Comparison of ENCODE assay signal across 27 cellular contexts in genomic region chr7:123210986-123211385, GRCh38. TPM values are rescaled to one million over a fixed set of nuclear protein-coding genes. Genes with fewer than 3 reads are reported as not detected.
DNase-seq lines count a peak whose midpoint lies in the region; ATAC-seq and TF ChIP-seq lines count a peak whose summit lies in the region.
"Had no signal": no experiment of that assay in that cellular context is flagged by ENCODE, and none has a peak within 500 bp of the region (broad histone marks: within the 10 kb centered on the region; RNA-seq: fewer than 3 reads in every experiment).

No MANE protein-coding gene starts in this region.

- intact Hi-C loops in sciatic nerve (cut with DNase I): no loop called here

- no peaks in the 10 kb centered on the region for H3K27me3 ChIP-seq in SJSA1 (replicated peaks)
- H3K27me3 ChIP-seq in hepatocyte: no peaks in the 10 kb centered on the region
- H3K27me3 ChIP-seq: BE2C had no signal

- no peaks in the 10 kb centered on the region for H3K9me2 ChIP-seq in hepatocyte (replicated peaks; ENCODE audit: insufficient read depth)

- H3K79me2 ChIP-seq in hepatocyte: no peaks in the 10 kb centered on the region

- no peak for ATAC-seq in HG03460 (IDR thresholded peaks at IDR 0.05; ENCODE audit: unreplicated experiment)
- no peak for ATAC-seq in GM18519 (IDR thresholded peaks at IDR 0.05; ENCODE audit: low FRiP score, unreplicated experiment)
- ATAC-seq in sciatic nerve: no peak
- ATAC-seq: HepG2 had no signal

- no peak for TF ChIP-seq CTCF in hepatocyte (IDR thresholded peaks at IDR 0.05; ENCODE audit: poor library complexity)

- H2AFZ ChIP-seq in hepatocyte: no peak overlapping the region

- H3K27ac ChIP-seq in SJSA1: peak overlapping the region; percentile 92
- H3K27ac ChIP-seq in hepatocyte: peak overlapping the region; percentile 45

- peak; percentile 58 for DNase-seq in H4 (ENCODE audit: low spot score)
- DNase-seq in SJSA1 (ENCODE audit: low read depth in 1 of 2, low spot score in 2 of 2): peak; percentile 91 to 99
- DNase-seq in hepatocyte (ENCODE audit: low spot score): no peak
- DNase-seq in DMS79 treated with DMSO at 0.1 percent for 48 hours (lab: John Stamatoyannopoulos, UW): no peak
- no peak for DNase-seq in sciatic nerve (ENCODE audit: low spot score)
- DNase-seq: ACHN; BE2C; CD8-positive, alpha-beta memory T cell; DMS 273 treated with DMSO at 0.1 percent for 48 hours; DND-41; HFFc6; Karpas-422; NCI-H1092; NCI-H1417 treated with DMSO at 0.1 percent for 48 hours; NCI-H1694 treated with DMSO at 0.1 percent for 48 hours; NCI-H2081; NCI-H2227 treated with DMSO at 0.1 percent for 48 hours; NCI-H774; Right ventricle myocardium superior; RPMI8226; T-helper 1 cell had no signal

- H3K4me3 ChIP-seq in SJSA1 (peak overlapping the region; percentile 32), hepatocyte (no peak overlapping the region)
- H3K4me3 ChIP-seq: HAP-1 had no signal

- H3K9me3 ChIP-seq in SJSA1 (replicated peaks): peaks cover 18% of the 10 kb centered on the region
- no peaks in the 10 kb centered on the region for H3K9me3 ChIP-seq in hepatocyte (ENCODE audit: low read depth)
- H3K9me3 ChIP-seq: BE2C, HAP-1 had no signal

- no peaks in the 10 kb centered on the region for H4K20me1 ChIP-seq in hepatocyte (ENCODE audit: insufficient read depth, poor library complexity, severe bottlenecking)

- peaks cover 26% of the 10 kb centered on the region for H3K36me3 ChIP-seq in SJSA1
- no peaks in the 10 kb centered on the region for H3K36me3 ChIP-seq in hepatocyte (replicated peaks; ENCODE audit: insufficient read depth, low read depth)
- H3K36me3 ChIP-seq: BE2C, HAP-1 had no signal

- 57% methylated on average over 5 of the region's 5 CpGs for WGBS in hepatocyte (ENCODE audit: low lambda C conversion rate, missing lambda C conversion rate)

- peaks cover 32% of the 10 kb centered on the region for H3K4me1 ChIP-seq in SJSA1 (replicated peaks)
- peaks cover 14% of the 10 kb centered on the region for H3K4me1 ChIP-seq in hepatocyte (ENCODE audit: insufficient read depth)
- H3K4me1 ChIP-seq: HAP-1 had no signal

- no peak overlapping the region for H3K4me2 ChIP-seq in hepatocyte

RNA-seq across cellular contexts. Expression of gene SLC13A1, which starts 11.2 kb away (rescaled TPM):
- not detected in 2 replicates for total RNA-seq in H4 (2014; rRNA removed; shearing (Covaris generic))
- 0.09 and 0.84 TPM in 2 replicates for total RNA-seq in SJSA1 (2014; rRNA removed; shearing (Covaris generic))
- total RNA-seq in hepatocyte: 0.07 and 0.28 TPM in 2 replicates
- polyA plus RNA-seq in hepatocyte: not detected in 2 replicates
- total RNA-seq in sciatic nerve: not detected
- total RNA-seq: CD8-positive, alpha-beta memory T cell; HepG2; HFFc6; HT-29; Right ventricle myocardium superior had no signal
- polyA plus RNA-seq: CD14-positive monocyte; CD8-positive, alpha-beta memory T cell; HepG2 had no signal

Comparison
In these comparisons a context has a peak if more than half of its experiments do, and no peak if none do; other contexts are left out.
1. DNase-seq: peak in H4 (single experiment) and SJSA1 (2 of 2); none in hepatocyte (single experiment), DMS79 treated with DMSO at 0.1 percent for 48 hours (single experiment) and sciatic nerve (single experiment).